ENCODE assay signal across 11 cellular contexts in genomic region chr5:124951676-124952075, GRCh38.
DNase-seq lines count a peak whose midpoint lies in the region; ATAC-seq and TF ChIP-seq lines count a peak whose summit lies in the region.
"Had no signal": no experiment of that assay in that cellular context is flagged by ENCODE, and none has a peak within 500 bp of the region (broad histone marks: within the 10 kb centered on the region; RNA-seq: fewer than 3 reads in every experiment).

No MANE protein-coding gene starts in this region.

- no peaks in the 10 kb centered on the region for H3K27me3 Mint-ChIP-seq in activated CD4-positive, alpha-beta T cell treated with anti-CD3 and anti-CD28 coated beads for 36 hours
- H3K27me3 Mint-ChIP-seq in activated CD4-positive, alpha-beta memory T cell treated with anti-CD3 and anti-CD28 coated beads, Interleukin-2, amount 10 ng/mL, durations not matched to agents 7 days and 5 days: no peaks in the 10 kb centered on the region

- no peak for TF ChIP-seq CTCF in GM12864 (IDR thresholded peaks at IDR 0.05; ENCODE audit: low read depth, low read length, missing control alignments)
- no peak for TF ChIP-seq CTCF in OCI-LY7 (conservative IDR thresholded peaks at IDR 0.05; ENCODE audit: low read length)

- H3K4me2 ChIP-seq in OCI-LY7 (ENCODE audit: low read length): peak overlapping the region; percentile 48

- POLR2A ChIA-PET in OCI-LY7 (lab: Charles Lee): interaction anchor here (0.6 to 2.1 kb wide), 19 partner anchors 9 to 919 kb away, joined by 3 to 13 read pairs (median 4); no protein-coding TSS in a partner anchor
- POLR2A ChIA-PET in activated CD4-positive, alpha-beta T cell treated with anti-CD3 and anti-CD28 coated beads for 36 hours (lab: Charles Lee): no interaction called here
- POLR2A ChIA-PET in activated CD4-positive, alpha-beta memory T cell treated with anti-CD3 and anti-CD28 coated beads, Interleukin-2, amount 10 ng/mL, durations not matched to agents 7 days and 5 days (lab: Charles Lee): no interaction called here

- no peaks in the 10 kb centered on the region for H4K20me1 ChIP-seq in OCI-LY7 (ENCODE audit: insufficient read depth, low read length)
- H4K20me1 ChIP-seq: BLaER1 treated with 17β-estradiol and CSF1 and Interleukin-3, amounts not matched to agents 10 nM and 100 nM had no signal

- peaks cover 18% of the 10 kb centered on the region for H3K9me3 ChIP-seq in OCI-LY7 (ENCODE audit: low read length)

- H3K4me3 ChIP-seq in GM12864 (ENCODE audit: low read depth, low read length): peak overlapping the region; percentile 32
- H3K4me3 ChIP-seq in OCI-LY7 (ENCODE audit: low read depth, low read length, poor library complexity, severe bottlenecking): peak overlapping the region; percentile 38
- H3K4me3 ChIP-seq: BLaER1 treated with 17β-estradiol and CSF1 and Interleukin-3, amounts not matched to agents 10 nM and 100 nM had no signal

- H2AFZ ChIP-seq in OCI-LY7 (ENCODE audit: low read length): peak overlapping the region; percentile 98

- DNase-seq in GM12864 (ENCODE audit: low read depth) (peak; percentile 98), OCI-LY7 (ENCODE audit: low spot score) (peak; percentile 53), NCI-H748 (lab: John Stamatoyannopoulos, UW; ENCODE audit: unreplicated experiment) (no peak)
- DNase-seq in stimulated activated CD4-positive, alpha-beta T cell treated with anti-CD3 and anti-CD28 coated beads, Interleukin-15, amount 100 ng/mL, for 24 hours: no peak
- DNase-seq in activated CD4-positive, alpha-beta T cell treated with anti-CD3 and anti-CD28 coated beads for 36 hours: no peak
- DNase-seq in activated CD4-positive, alpha-beta memory T cell treated with anti-CD3 and anti-CD28 coated beads, Interleukin-2, amount 10 ng/mL, durations not matched to agents 7 days and 5 days: no peak
- DNase-seq: activated CD4-positive, alpha-beta T cell treated with anti-CD3 and anti-CD28 coated beads, Interleukin-2, amount 50 U/mL, for 4 hours; NCI-H524 treated with DMSO at 0.1 percent for 48 hours had no signal

- H3K36me3 ChIP-seq in OCI-LY7 (ENCODE audit: insufficient read depth, low read length): peaks cover 11% of the 10 kb centered on the region
- H3K36me3 ChIP-seq: BLaER1 treated with 17β-estradiol and CSF1 and Interleukin-3, amounts not matched to agents 10 nM and 100 nM had no signal

- peak overlapping the region; percentile 56 for H3K27ac ChIP-seq in OCI-LY7 (ENCODE audit: low read depth, low read length, poor library complexity, severe bottlenecking)
- H3K27ac ChIP-seq: BLaER1 treated with 17β-estradiol and CSF1 and Interleukin-3, amounts not matched to agents 10 nM and 100 nM had no signal

- ATAC-seq in GM19463 (IDR thresholded peaks at IDR 0.05; ENCODE audit: unreplicated experiment): peak; percentile 42
- ATAC-seq in HG03039 (IDR thresholded peaks at IDR 0.05; ENCODE audit: unreplicated experiment): peak; percentile 62
- no peak for ATAC-seq in activated CD4-positive, alpha-beta T cell treated with anti-CD3 and anti-CD28 coated beads for 36 hours

- BruUV-seq in OCI-LY7 (replicated peaks; lab: Mats Ljungman, UMichigan): no TSS peak

- no peaks in the 10 kb centered on the region for H3K36me3 Mint-ChIP-seq in activated CD4-positive, alpha-beta T cell treated with anti-CD3 and anti-CD28 coated beads for 36 hours (ENCODE audit: low read depth)
- no peaks in the 10 kb centered on the region for H3K36me3 Mint-ChIP-seq in activated CD4-positive, alpha-beta memory T cell treated with anti-CD3 and anti-CD28 coated beads, Interleukin-2, amount 10 ng/mL, durations not matched to agents 7 days and 5 days (ENCODE audit: low read depth)

- peaks cover 3% of the 10 kb centered on the region for H3K9me3 Mint-ChIP-seq in activated CD4-positive, alpha-beta T cell treated with anti-CD3 and anti-CD28 coated beads for 36 hours (ENCODE audit: low read depth)
- H3K9me3 Mint-ChIP-seq in activated CD4-positive, alpha-beta memory T cell treated with anti-CD3 and anti-CD28 coated beads, Interleukin-2, amount 10 ng/mL, durations not matched to agents 7 days and 5 days: no peaks in the 10 kb centered on the region

- peaks cover 22% of the 10 kb centered on the region for H3K4me1 ChIP-seq in OCI-LY7 (ENCODE audit: insufficient read depth, low read length, poor library complexity, severe bottlenecking)

- CTCF ChIA-PET in OCI-LY7 (lab: Charles Lee; ENCODE audit: unreplicated experiment): interaction anchor here (0.5 to 1.1 kb wide), 2 partner anchors 31 to 120 kb away, joined by 3 to 4 read pairs; no protein-coding TSS in a partner anchor
- CTCF ChIA-PET in activated CD4-positive, alpha-beta T cell treated with anti-CD3 and anti-CD28 coated beads for 36 hours (lab: Charles Lee): interaction anchor here (0.6 to 1.1 kb wide), 2 partner anchors 8 to 177 kb away, joined by 3 to 5 read pairs; no protein-coding TSS in a partner anchor
- CTCF ChIA-PET in activated CD4-positive, alpha-beta memory T cell treated with anti-CD3 and anti-CD28 coated beads, Interleukin-2, amount 10 ng/mL, durations not matched to agents 7 days and 5 days (lab: Charles Lee): interaction anchor here (0.9 kb wide), 1 partner anchor 18 kb away, joined by 4 read pairs; no protein-coding TSS in a partner anchor

- no peaks in the 10 kb centered on the region for H3K79me2 ChIP-seq in OCI-LY7 (ENCODE audit: insufficient read depth, low read depth, low read length)

- no peak overlapping the region for H3K27ac Mint-ChIP-seq in activated CD4-positive, alpha-beta T cell treated with anti-CD3 and anti-CD28 coated beads for 36 hours
- H3K27ac Mint-ChIP-seq in activated CD4-positive, alpha-beta memory T cell treated with anti-CD3 and anti-CD28 coated beads, Interleukin-2, amount 10 ng/mL, durations not matched to agents 7 days and 5 days: no peak overlapping the region

- H3K4me1 Mint-ChIP-seq in activated CD4-positive, alpha-beta T cell treated with anti-CD3 and anti-CD28 coated beads for 36 hours: no peaks in the 10 kb centered on the region
- no peaks in the 10 kb centered on the region for H3K4me1 Mint-ChIP-seq in activated CD4-positive, alpha-beta memory T cell treated with anti-CD3 and anti-CD28 coated beads, Interleukin-2, amount 10 ng/mL, durations not matched to agents 7 days and 5 days

- intact Hi-C loops in OCI-LY7 (cut with micrococcal nuclease; ENCODE audit: unreplicated experiment): loop anchor here (2.0 to 5.0 kb wide), 2 partner anchors 29 to 56 kb away; no protein-coding TSS in a partner anchor
- intact Hi-C loops in activated CD4-positive, alpha-beta T cell treated with anti-CD3 and anti-CD28 coated beads for 36 hours (cut with DNase I, micrococcal nuclease): no loop called here

- no peak overlapping the region for H3K4me3 Mint-ChIP-seq in activated CD4-positive, alpha-beta T cell treated with anti-CD3 and anti-CD28 coated beads for 36 hours
- H3K4me3 Mint-ChIP-seq in activated CD4-positive, alpha-beta memory T cell treated with anti-CD3 and anti-CD28 coated beads, Interleukin-2, amount 10 ng/mL, durations not matched to agents 7 days and 5 days: no peak overlapping the region

- H3K9me2 ChIP-seq in OCI-LY7 (ENCODE audit: insufficient read depth, low read length): no peaks in the 10 kb centered on the region

Comparison
In these comparisons a context has a peak if more than half of its experiments do, and no peak if none do; other contexts are left out.
1. DNase-seq: peak in GM12864 (single experiment) and OCI-LY7 (single experiment); none in NCI-H748 (single experiment), stimulated activated CD4-positive, alpha-beta T cell treated with anti-CD3 and anti-CD28 coated beads, Interleukin-15, amount 100 ng/mL, for 24 hours (single experiment), activated CD4-positive, alpha-beta T cell treated with anti-CD3 and anti-CD28 coated beads for 36 hours (single experiment) and activated CD4-positive, alpha-beta memory T cell treated with anti-CD3 and anti-CD28 coated beads, Interleukin-2, amount 10 ng/mL, durations not matched to agents 7 days and 5 days (single experiment).